8 cellular contexts compared by ENCODE assay signal in the genomic region with DNA sequence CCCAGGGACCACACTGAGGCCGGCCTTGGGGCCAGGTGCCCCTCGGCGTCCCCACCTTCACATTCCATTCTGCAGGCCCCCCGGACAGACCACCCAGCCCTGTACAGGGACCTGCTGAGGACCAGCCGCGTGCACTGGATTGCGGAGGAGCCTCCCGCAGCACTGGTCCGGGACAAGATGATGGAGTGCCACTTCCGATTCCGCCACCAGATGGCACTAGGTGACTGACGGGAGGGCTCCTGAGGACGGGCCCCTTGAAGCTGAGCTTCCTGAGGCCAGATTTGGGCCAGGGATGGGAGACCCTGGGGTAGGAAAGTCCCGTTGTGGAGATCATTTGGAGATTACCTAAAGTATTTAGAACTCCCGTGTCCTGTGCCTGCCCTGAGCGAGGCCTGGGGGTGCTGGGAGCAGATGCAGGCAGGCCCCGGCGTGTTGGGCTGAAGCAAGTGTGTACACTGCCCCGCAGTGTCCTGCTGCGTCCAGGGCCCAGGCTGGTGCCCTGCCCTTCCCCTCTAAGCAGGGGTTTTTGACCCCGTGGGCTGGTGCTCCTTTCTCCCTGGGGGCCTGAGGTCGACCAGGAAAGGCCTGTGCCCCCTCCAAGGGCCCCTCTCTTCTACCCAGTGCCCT. TPM values are rescaled to one million over a fixed set of nuclear protein-coding genes. Genes with fewer than 3 reads are reported as not detected.
DNase-seq lines count a peak whose midpoint lies in the region; ATAC-seq and TF ChIP-seq lines count a peak whose summit lies in the region.

No MANE protein-coding gene starts in this region.

- no peaks in the 10 kb centered on the region for H3K9me3 ChIP-seq in naive thymus-derived CD4-positive, alpha-beta T cell (ENCODE audit: control insufficient read depth in 2 of 3, low read length in 3 of 3)
- no peaks in the 10 kb centered on the region for H3K9me3 ChIP-seq in stomach

- POLR2A ChIA-PET in naive thymus-derived CD4-positive, alpha-beta T cell (lab: Charles Lee): interaction anchor here (0.8 kb wide), 1 partner anchor 12 kb away, joined by 3 read pairs; no protein-coding TSS in a partner anchor

- H3K4me1 Mint-ChIP-seq in naive thymus-derived CD4-positive, alpha-beta T cell: peaks cover 0 to 12% (median 0%) of the 10 kb centered on the region in 7 donors

- TF ChIP-seq EP300 in stomach (IDR thresholded peaks at IDR 0.05): no peak

- no peak for TF ChIP-seq POLR2A in stomach (IDR thresholded peaks at IDR 0.05)

- CTCF ChIA-PET in naive thymus-derived CD4-positive, alpha-beta T cell (lab: Charles Lee): no interaction called here

- H3K4me3 ChIP-seq in naive thymus-derived CD4-positive, alpha-beta T cell (ENCODE audit: low read length): no peak overlapping the region
- H3K4me3 ChIP-seq in stomach: no peak overlapping the region

- H3K4me3 Mint-ChIP-seq in naive thymus-derived CD4-positive, alpha-beta T cell: no peak overlapping the region

- intact Hi-C loops in naive thymus-derived CD4-positive, alpha-beta T cell (cut with micrococcal nuclease): no loop called here
- intact Hi-C loops in stomach (cut with DNase I; ENCODE audit: low total_unique reads): no loop called here

- TF ChIP-seq CTCF in stomach (IDR thresholded peaks at IDR 0.05): peak in 5 of 7 experiments; percentile 53 to 77 (median 68)

- no peaks in the 10 kb centered on the region for H3K4me1 ChIP-seq in naive thymus-derived CD4-positive, alpha-beta T cell (ENCODE audit: control insufficient read depth in 2 of 2, insufficient read depth in 2 of 2, low read length in 2 of 2)
- H3K4me1 ChIP-seq in stomach: peaks cover 4 to 13% (median 9%) of the 10 kb centered on the region in 4 donors

- peaks cover 0 to 6% (median 0%) of the 10 kb centered on the region in 11 donors for H3K9me3 Mint-ChIP-seq in naive thymus-derived CD4-positive, alpha-beta T cell

- peak; percentile 71 for ATAC-seq in naive thymus-derived CD4-positive, alpha-beta T cell
- ATAC-seq in GM21529 (IDR thresholded peaks at IDR 0.05; ENCODE audit: unreplicated experiment): no peak

- no peaks in the 10 kb centered on the region for H3K27me3 ChIP-seq in naive thymus-derived CD4-positive, alpha-beta T cell (ENCODE audit: control insufficient read depth in 2 of 2, insufficient read depth in 2 of 2, low read length in 2 of 2)
- H3K27me3 ChIP-seq in stomach: no peaks in the 10 kb centered on the region

- 39 to 70% (median 45%) methylated on average over 11 to 22 of the region's 22 CpGs for WGBS in stomach, 5 donors

- peaks cover 3 to 34% (median 10%) of the 10 kb centered on the region in 5 donors for H3K36me3 Mint-ChIP-seq in naive thymus-derived CD4-positive, alpha-beta T cell

- DNase-seq in NCI-H82 (lab: John Stamatoyannopoulos, UW) (peak; percentile 65), NCI-H82 treated with DMSO at 0.1 percent for 48 hours (lab: John Stamatoyannopoulos, UW; ENCODE audit: unreplicated experiment) (no peak), NCI-H460 (ENCODE audit: extremely low read depth, low read depth) (peak; percentile 44), epithelial cell of prostate (ENCODE audit: low read depth, low spot score) (no peak), stomach (peak; percentile 80)
- peak; percentile 65 for DNase-seq in activated CD8-positive, alpha-beta memory T cell treated with anti-CD3 and anti-CD28 coated beads, Interleukin-2, amount 50 U/mL, for 4 hours
- peak in 7 of 9 donors; percentile 30 to 63 (median 50) for DNase-seq in naive thymus-derived CD4-positive, alpha-beta T cell

- H3K36me3 ChIP-seq in naive thymus-derived CD4-positive, alpha-beta T cell (ENCODE audit: control insufficient read depth in 2 of 3, insufficient read depth in 3 of 3, low read length in 3 of 3): peaks cover 0 to 71% (median 10%) of the 10 kb centered on the region in 3 experiments
- H3K36me3 ChIP-seq in stomach: peaks cover 55 to 97% (median 90%) of the 10 kb centered on the region in 4 donors

- H3K27ac Mint-ChIP-seq in naive thymus-derived CD4-positive, alpha-beta T cell: peak overlapping the region in 4 of 9 donors; percentile 36 to 51 (median 44)

- H3K27me3 Mint-ChIP-seq in naive thymus-derived CD4-positive, alpha-beta T cell: no peaks in the 10 kb centered on the region

- H3K27ac ChIP-seq in epithelial cell of prostate: peak overlapping the region; percentile 8
- H3K27ac ChIP-seq in naive thymus-derived CD4-positive, alpha-beta T cell (ENCODE audit: low read depth, low read length): no peak overlapping the region
- no peak overlapping the region for H3K27ac ChIP-seq in stomach

RNA-seq across cellular contexts. Expression of gene TRMU, which starts 20.0 kb away (rescaled TPM):
- 26.6 and 30.7 TPM in 2 replicates for total RNA-seq in NCI-H460 (2014; rRNA removed; shearing (Covaris generic))
- polyA plus RNA-seq in NCI-H460 (2014; cell fraction: nucleus; rRNA removed): 181 and 190 TPM in 2 replicates
- 10 to 100 TPM; 56.9 to 92.1 (median 70.3) TPM for total RNA-seq in naive thymus-derived CD4-positive, alpha-beta T cell
- 10 to 100 TPM; 17.9 to 21.1 TPM for polyA plus RNA-seq in naive thymus-derived CD4-positive, alpha-beta T cell
- total RNA-seq in stomach: 100 to 1,000 TPM in 1 of 5 donors, 10 to 100 TPM in 4; 47.9 to 114 (median 68.8) TPM
- 10 to 100 TPM; 23.8 to 30.0 (median 28.0) TPM for polyA plus RNA-seq in stomach

RNA-seq across cellular contexts. Expression of gene GTSE1, which starts 58.8 kb away (rescaled TPM):
- 8.6 and 10.3 TPM in 2 replicates for total RNA-seq in NCI-H460 (2014; rRNA removed; shearing (Covaris generic))
- polyA plus RNA-seq in NCI-H460 (2014; cell fraction: nucleus; rRNA removed): 31.9 TPM in 2 replicates
- 10 to 100 TPM in 1 of 5 experiments, under 1 TPM in 2, not detected in 2; 0.30 to 55.5 (median 0.61) TPM for total RNA-seq in naive thymus-derived CD4-positive, alpha-beta T cell
- not detected for polyA plus RNA-seq in naive thymus-derived CD4-positive, alpha-beta T cell
- total RNA-seq in stomach: 10 to 100 TPM in 2 of 5 donors, 1 to 10 TPM in 3; 2.6 to 64.0 (median 8.1) TPM
- polyA plus RNA-seq in stomach: 1 to 10 TPM; 1.1 to 4.3 (median 2.7) TPM

Comparison
In these comparisons a context has a peak if more than half of its experiments do, and no peak if none do; other contexts are left out.
1. DNase-seq: peak in NCI-H82 (single experiment), NCI-H460 (single experiment), activated CD8-positive, alpha-beta memory T cell treated with anti-CD3 and anti-CD28 coated beads, Interleukin-2, amount 50 U/mL, for 4 hours (single experiment), naive thymus-derived CD4-positive, alpha-beta T cell (7 of 9) and stomach (single experiment); none in NCI-H82 treated with DMSO at 0.1 percent for 48 hours (single experiment) and epithelial cell of prostate (single experiment).